ENCODE assay signal across 14 cellular contexts in genomic region chr12:132772551-132772950, GRCh38. TPM values are rescaled to one million over a fixed set of nuclear protein-coding genes. Genes with fewer than 3 reads are reported as not detected.
DNase-seq lines count a peak whose midpoint lies in the region; ATAC-seq and TF ChIP-seq lines count a peak whose summit lies in the region.
"Had no signal": no experiment of that assay in that cellular context is flagged by ENCODE, and none has a peak within 500 bp of the region (broad histone marks: within the 10 kb centered on the region; RNA-seq: fewer than 3 reads in every experiment).

No MANE protein-coding gene starts in this region.

- no peak overlapping the region for H3K4me2 ChIP-seq in trophoblast cell (ENCODE audit: low read length)
- H3K4me2 ChIP-seq: hepatocyte had no signal

- DNase-seq in Ammon's horn (ENCODE audit: low spot score) (peak; percentile 50), activated B cell treated with CpG ODN at 0.5 μM for 24 hours (peak; percentile 55), ovary (no peak), trophoblast cell (no peak)
- DNase-seq: activated T-cell treated with anti-CD3 and anti-CD28 coated beads, Interleukin-2, amount 50 U/mL, for 72 hours; mesenchymal stem cell had no signal

- H2BK12ac ChIP-seq in trophoblast cell (ENCODE audit: low read length): no peak overlapping the region

- no peak overlapping the region for H3K9ac ChIP-seq in trophoblast cell (ENCODE audit: low read length)

- H3K4me1 Mint-ChIP-seq in activated B cell treated with CpG ODN at 0.5 μM for 24 hours: peaks cover 56% of the 10 kb centered on the region

- H4K8ac ChIP-seq in trophoblast cell (ENCODE audit: low read depth, low read length): no peak overlapping the region

- H3K23ac ChIP-seq in trophoblast cell (ENCODE audit: low read length): no peak overlapping the region

- H3K4ac ChIP-seq in trophoblast cell (ENCODE audit: low read depth, low read length): no peak overlapping the region

- H2BK5ac ChIP-seq in trophoblast cell (ENCODE audit: low read depth, low read length, poor library complexity): no peak overlapping the region

- no peaks in the 10 kb centered on the region for H3K9me3 Mint-ChIP-seq in activated B cell treated with CpG ODN at 0.5 μM for 24 hours
- H3K9me3 Mint-ChIP-seq: activated T-cell treated with anti-CD3 and anti-CD28 coated beads, Interleukin-2, amount 50 U/mL, for 72 hours; WTC11 had no signal

- H4K12ac ChIP-seq in trophoblast cell (ENCODE audit: low read depth, low read length): no peak overlapping the region

- peaks cover 52% of the 10 kb centered on the region for H3K36me3 Mint-ChIP-seq in activated B cell treated with CpG ODN at 0.5 μM for 24 hours (ENCODE audit: low read depth)

- peak; percentile 51 for ATAC-seq in GM19023 (IDR thresholded peaks at IDR 0.05; ENCODE audit: unreplicated experiment)
- ATAC-seq in HG02973 (IDR thresholded peaks at IDR 0.05; ENCODE audit: unreplicated experiment): peak; percentile 43
- peak; percentile 73 for ATAC-seq in activated B cell treated with CpG ODN at 0.5 μM for 24 hours (ENCODE audit: low read depth)
- ATAC-seq in HG03432 (IDR thresholded peaks at IDR 0.05; ENCODE audit: unreplicated experiment): no peak
- ATAC-seq in HG03354 (IDR thresholded peaks at IDR 0.05; ENCODE audit: poor library complexity, severe bottlenecking, unreplicated experiment): no peak
- ATAC-seq: Right ventricle myocardium inferior, WTC11 had no signal

- WGBS in ovary, 3 donors: 61 to 85% (median 78%) methylated on average over 14 of the region's 14 CpGs
- no CpG with 5 or more reads among the region's 14 CpGs for WGBS in trophoblast cell (ENCODE audit: extremely low coverage, insufficient coverage, insufficient read length)

- H4K91ac ChIP-seq in trophoblast cell (ENCODE audit: low read depth, low read length): no peak overlapping the region

- H3K4me3 ChIP-seq in ovary (no peak overlapping the region), trophoblast cell (ENCODE audit: low read depth, low read length) (no peak overlapping the region)
- H3K4me3 ChIP-seq: hepatocyte, thoracic aorta had no signal

- H3K27me3 ChIP-seq in ovary (no peaks in the 10 kb centered on the region), trophoblast cell (ENCODE audit: insufficient read depth, low read length) (no peaks in the 10 kb centered on the region)
- H3K27me3 ChIP-seq: hepatocyte had no signal

- H3K9me3 ChIP-seq in ovary (no peaks in the 10 kb centered on the region), trophoblast cell (ENCODE audit: insufficient read depth, low read depth, low read length) (peaks cover 4% of the 10 kb centered on the region)
- H3K9me3 ChIP-seq: thoracic aorta had no signal

- H3K18ac ChIP-seq in trophoblast cell (ENCODE audit: low read length): no peak overlapping the region

- CTCF ChIA-PET in activated B cell treated with CpG ODN at 0.5 μM for 24 hours (lab: Charles Lee): interaction anchor here (0.8 to 1.2 kb wide), 3 partner anchors 11 to 48 kb away, joined by 3 to 6 read pairs (median 5); partner anchors contain the start of gene ANKLE2

- no peak overlapping the region for H2AFZ ChIP-seq in trophoblast cell (ENCODE audit: insufficient read depth, low read length, poor library complexity)
- H2AFZ ChIP-seq: hepatocyte had no signal

- no peak for TF ChIP-seq POLR2A in ovary (IDR thresholded peaks at IDR 0.05)

- H3K4me1 ChIP-seq in ovary (ENCODE audit: insufficient read depth) (peaks cover 15% of the 10 kb centered on the region), trophoblast cell (ENCODE audit: control insufficient read depth in 1 of 2, insufficient read depth in 2 of 2, low read length in 2 of 2) (no peaks in the 10 kb centered on the region)

- H3K27me3 Mint-ChIP-seq in activated B cell treated with CpG ODN at 0.5 μM for 24 hours: no peaks in the 10 kb centered on the region

- H3K4me3 Mint-ChIP-seq in activated B cell treated with CpG ODN at 0.5 μM for 24 hours: peak overlapping the region; percentile 7
- H3K4me3 Mint-ChIP-seq: WTC11 had no signal

- POLR2A ChIA-PET in activated B cell treated with CpG ODN at 0.5 μM for 24 hours (lab: Charles Lee): interaction anchor here (0.6 to 1.8 kb wide), 12 partner anchors 9 to 358 kb away, joined by 3 to 43 read pairs (median 7); partner anchors contain the start of genes ANKLE2, CHFR, GOLGA3 and PGAM5

- H3K79me2 ChIP-seq in trophoblast cell (ENCODE audit: control insufficient read depth, insufficient read depth, low read length, poor library complexity): no peaks in the 10 kb centered on the region
- H3K79me2 ChIP-seq: hepatocyte had no signal

- no peak overlapping the region for H3K14ac ChIP-seq in trophoblast cell (ENCODE audit: low read length)

- no peak overlapping the region for H2AK5ac ChIP-seq in trophoblast cell (ENCODE audit: low read length)

- H3K79me1 ChIP-seq in trophoblast cell (ENCODE audit: low read length): no peaks in the 10 kb centered on the region

- intact Hi-C loops in activated B cell treated with CpG ODN at 0.5 μM for 24 hours (cut with micrococcal nuclease): loop anchor here (1.0 to 5.0 kb wide), 4 partner anchors 37 to 115 kb away; partner anchors contain the start of genes CHFR, GOLGA3, POLE and PXMP2
- intact Hi-C loops in ovary (cut with DNase I): loop anchor here in 1 of 4 donors (10.0 kb wide), 1 partner anchor 52 kb away; the partner anchor contains the start of gene GOLGA3

- H3K27ac ChIP-seq in ovary (no peak overlapping the region), trophoblast cell (ENCODE audit: low read depth, low read length) (no peak overlapping the region)
- H3K27ac ChIP-seq: hepatocyte, thoracic aorta had no signal

- no peaks in the 10 kb centered on the region for H3K36me3 ChIP-seq in ovary
- H3K36me3 ChIP-seq in trophoblast cell (ENCODE audit: control insufficient read depth in 1 of 2, insufficient read depth in 2 of 2, low read length in 2 of 2): peaks cover 66 to 82% of the 10 kb centered on the region in 2 experiments

- TF ChIP-seq CTCF in activated B cell treated with CpG ODN at 0.5 μM for 24 hours (IDR thresholded peaks at IDR 0.05): no peak
- no peak for TF ChIP-seq CTCF in ovary (IDR thresholded peaks at IDR 0.05)

- no peak for TF ChIP-seq EP300 in ovary (IDR thresholded peaks at IDR 0.05)

- H3K27ac Mint-ChIP-seq in activated B cell treated with CpG ODN at 0.5 μM for 24 hours: peak overlapping the region; percentile 94
- H3K27ac Mint-ChIP-seq: WTC11 had no signal

- H2BK120ac ChIP-seq in trophoblast cell (ENCODE audit: insufficient read depth, low read length, poor library complexity): no peak overlapping the region

RNA-seq across cellular contexts. Expression of gene ANKLE2, which starts 10.9 kb away (rescaled TPM):
- total RNA-seq in activated B cell treated with CpG ODN at 0.5 μM for 24 hours: 117 and 136 TPM in 2 replicates
- 10 to 100 TPM; 39.2 to 82.0 (median 43.7) TPM for total RNA-seq in ovary
- 10 to 100 TPM; 30.5 to 34.0 TPM for polyA plus RNA-seq in ovary
- 46.0 and 50.2 TPM in 2 replicates for polyA plus RNA-seq in trophoblast cell (2013)

RNA-seq across cellular contexts. Expression of gene GOLGA3, which starts 56.1 kb away (rescaled TPM):
- total RNA-seq in activated B cell treated with CpG ODN at 0.5 μM for 24 hours (51.3 and 52.4 TPM in 2 replicates), ovary (10 to 100 TPM; 31.1 to 76.0 (median 52.4) TPM)
- polyA plus RNA-seq in ovary: 10 to 100 TPM; 14.4 to 14.9 TPM
- polyA plus RNA-seq in trophoblast cell (2013): 24.5 and 26.4 TPM in 2 replicates

Comparison
In these comparisons a context has a peak if more than half of its experiments do, and no peak if none do; other contexts are left out.
1. DNase-seq: peak in Ammon's horn (single experiment) and activated B cell treated with CpG ODN at 0.5 μM for 24 hours (single experiment); none in ovary (0 of 5) and trophoblast cell (0 of 2).
2. ATAC-seq: peak in GM19023 (single experiment), HG02973 (single experiment) and activated B cell treated with CpG ODN at 0.5 μM for 24 hours (single experiment); none in HG03432 (single experiment) and HG03354 (single experiment).